In genomic region chr4:56799824-56800756, GRCh38 we compare ENCODE assay signal across 8 cellular contexts. TPM values are rescaled to one million over a fixed set of nuclear protein-coding genes. Genes with fewer than 3 reads are reported as not detected.
DNase-seq lines count a peak whose midpoint lies in the region; ATAC-seq and TF ChIP-seq lines count a peak whose summit lies in the region.

No MANE protein-coding gene starts in this region.

- CTCF ChIA-PET in CD8-positive, alpha-beta memory T cell (lab: Charles Lee), result interaction anchor here (0.8 to 3.4 kb wide), 26 partner anchors 10 to 376 kb away, joined by 3 to 27 read pairs (median 5); partner anchors contain the start of gene PAICS

- peaks cover 0 to 6% (median 0%) of the 10 kb centered on the region in 3 donors for H3K36me3 Mint-ChIP-seq in CD8-positive, alpha-beta memory T cell
- H3K36me3 Mint-ChIP-seq in endodermal cell (ENCODE audit: low read depth), result no peaks in the 10 kb centered on the region

- peak overlapping the region; percentile 92 to 97 (median 94) for H3K4me3 Mint-ChIP-seq in CD8-positive, alpha-beta memory T cell
- H3K4me3 Mint-ChIP-seq in endodermal cell, result peak overlapping the region; percentile 62

- H3K9me3 Mint-ChIP-seq in CD8-positive, alpha-beta memory T cell, result no peaks in the 10 kb centered on the region
- no peaks in the 10 kb centered on the region for H3K9me3 Mint-ChIP-seq in endodermal cell

- peak overlapping the region; percentile 94 for H3K4me3 ChIP-seq in CD8-positive, alpha-beta memory T cell (ENCODE audit: low read length)
- H3K4me3 ChIP-seq in endodermal cell (ENCODE audit: low read length) (peak overlapping the region; percentile 91), mesodermal cell (ENCODE audit: extremely low read depth, insufficient read depth, low read length, poor library complexity, severe bottlenecking) (peak overlapping the region; percentile 38)

- peak; percentile 91 for ATAC-seq in GM19467 (IDR thresholded peaks at IDR 0.05; ENCODE audit: unreplicated experiment)

- no peak overlapping the region for H3K9ac ChIP-seq in endodermal cell (ENCODE audit: extremely low read depth, low read length, poor library complexity, severe bottlenecking)

- POLR2A ChIA-PET in CD8-positive, alpha-beta memory T cell (lab: Charles Lee), result interaction anchor here (0.6 to 2.1 kb wide), 4 partner anchors 42 to 362 kb away, joined by 3 to 7 read pairs (median 4); no protein-coding TSS in a partner anchor

- peak; percentile 67 to 87 (median 74) for DNase-seq in CD8-positive, alpha-beta memory T cell
- DNase-seq in HS-27A (ENCODE audit: low read depth) (peak; percentile 59), NOMO-1 (lab: John Stamatoyannopoulos, UW; ENCODE audit: unreplicated experiment in 2 of 2) (peak; percentile 68 to 93), endodermal cell (peak; percentile 94)
- DNase-seq in activated CD8-positive, alpha-beta memory T cell treated with anti-CD3 and anti-CD28 coated beads for 48 hours (ENCODE audit: low read depth in 2 of 3, low spot score in 2 of 3), result peak; percentile 42 to 54 (median 45)
- DNase-seq in stimulated activated CD8-positive, alpha-beta memory T cell treated with anti-CD3 and anti-CD28 coated beads, Interleukin-15, amount 100 ng/mL, for 24 hours (ENCODE audit: low read depth), result peak; percentile 49

- no peaks in the 10 kb centered on the region for H3K9me3 ChIP-seq in CD8-positive, alpha-beta memory T cell (ENCODE audit: low read length)
- H3K9me3 ChIP-seq in endodermal cell (ENCODE audit: control insufficient read depth, low read length) (no peaks in the 10 kb centered on the region), mesodermal cell (ENCODE audit: control insufficient read depth, low read length) (no peaks in the 10 kb centered on the region)

- 9 to 17% methylated on average over 16 to 19 of the region's 19 CpGs for whole genome bisulfite sequencing in endodermal cell (ENCODE audit: insufficient coverage in 1 of 2, insufficient read length in 1 of 2), 2 experiments
- 4 to 5% methylated on average over 15 to 16 of the region's 19 CpGs for WGBS in mesodermal cell (ENCODE audit: insufficient coverage in 2 of 2), 2 experiments

- no peaks in the 10 kb centered on the region for H3K27me3 Mint-ChIP-seq in CD8-positive, alpha-beta memory T cell
- peaks cover 29% of the 10 kb centered on the region for H3K27me3 Mint-ChIP-seq in endodermal cell (ENCODE audit: insufficient read depth)

- H3K4me1 Mint-ChIP-seq in CD8-positive, alpha-beta memory T cell, result peaks cover 15 to 30% (median 26%) of the 10 kb centered on the region in 3 donors
- no peaks in the 10 kb centered on the region for H3K4me1 Mint-ChIP-seq in endodermal cell

- peaks cover 3% of the 10 kb centered on the region for H3K4me1 ChIP-seq in CD8-positive, alpha-beta memory T cell (ENCODE audit: insufficient read depth, low read length)
- H3K4me1 ChIP-seq in endodermal cell (ENCODE audit: control insufficient read depth, insufficient read depth, low read length), result no peaks in the 10 kb centered on the region
- H3K4me1 ChIP-seq in mesodermal cell (ENCODE audit: control insufficient read depth, insufficient read depth, low read length, poor library complexity, severe bottlenecking), result peaks cover 9% of the 10 kb centered on the region

- H3K36me3 ChIP-seq in CD8-positive, alpha-beta memory T cell (ENCODE audit: insufficient read depth, low read length), result no peaks in the 10 kb centered on the region
- H3K36me3 ChIP-seq in endodermal cell (ENCODE audit: control insufficient read depth, insufficient read depth, low read length) (no peaks in the 10 kb centered on the region), mesodermal cell (ENCODE audit: control insufficient read depth, insufficient read depth, low read length) (no peaks in the 10 kb centered on the region)

- H3K27ac Mint-ChIP-seq in CD8-positive, alpha-beta memory T cell, result peak overlapping the region; percentile 46 to 97 (median 94)
- H3K27ac Mint-ChIP-seq in endodermal cell, result no peak overlapping the region

- peak; percentile 96 for TF ChIP-seq CTCF in endodermal cell (conservative IDR thresholded peaks at IDR 0.05)

- peak overlapping the region; percentile 62 for H3K27ac ChIP-seq in CD8-positive, alpha-beta memory T cell (ENCODE audit: low read depth, low read length)
- H3K27ac ChIP-seq in endodermal cell (ENCODE audit: low read depth, low read length) (no peak overlapping the region), mesodermal cell (ENCODE audit: low read depth, low read length, severe bottlenecking) (peak overlapping the region; percentile 20)

- no peaks in the 10 kb centered on the region for H3K27me3 ChIP-seq in CD8-positive, alpha-beta memory T cell (ENCODE audit: insufficient read depth, low read length, poor library complexity, severe bottlenecking)
- H3K27me3 ChIP-seq in endodermal cell (ENCODE audit: control insufficient read depth, insufficient read depth, low read length, poor library complexity, severe bottlenecking), result no peaks in the 10 kb centered on the region

RNA-seq across cellular contexts. Expression of gene SPINK2, which starts 21.4 kb away (rescaled TPM):
- total RNA-seq in CD8-positive, alpha-beta memory T cell, result 1 to 10 TPM; 1.6 to 2.1 TPM
- polyA plus RNA-seq in CD8-positive, alpha-beta memory T cell, result 10.8 TPM
- under 1 TPM; 0.59 to 0.62 TPM for total RNA-seq in endodermal cell
- not detected for polyA plus RNA-seq in endodermal cell (2013, experiment 1 of 2)
- 0.70 TPM for polyA plus RNA-seq in endodermal cell (2013, experiment 2 of 2)
- 0.74 TPM for polyA plus RNA-seq in mesodermal cell (2013, experiment 1 of 2)
- polyA plus RNA-seq in mesodermal cell (2013, experiment 2 of 2), result 2.1 TPM

Comparison
In these comparisons a context has a peak if more than half of its experiments do, and no peak if none do; other contexts are left out.
1. H3K4me3 ChIP-seq: peak in every context shown above with its lines; median percentile 94 in CD8-positive, alpha-beta memory T cell; 91 in endodermal cell; 38 in mesodermal cell.